ENCODE assay signal across 9 cellular contexts in genomic region chr7:2477447-2478386, GRCh38. TPM values are rescaled to one million over a fixed set of nuclear protein-coding genes. Genes with fewer than 3 reads are reported as not detected.
A peak's percentile ranks its signal among the peaks of the same experiment; 100 is the strongest.
DNase-seq lines count a peak whose midpoint lies in the region; ATAC-seq and TF ChIP-seq lines count a peak whose summit lies in the region.
"Had no signal": no experiment of that assay in that cellular context is flagged by ENCODE, and none has a peak within 500 bp of the region (broad histone marks: within the 10 kb centered on the region; RNA-seq: fewer than 3 reads in every experiment).

No MANE protein-coding gene starts in this region.

- no peak overlapping the region for H3K4me3 ChIP-seq in gastroesophageal sphincter

- peaks cover 0 to 35% (median 17%) of the 10 kb centered on the region in 3 donors for H3K4me1 ChIP-seq in gastroesophageal sphincter

- TF ChIP-seq CTCF in gastroesophageal sphincter (IDR thresholded peaks at IDR 0.05), result peak in 3 of 4 experiments; percentile 34 to 72 (median 54)
- TF ChIP-seq CTCF in progenitor cell of endocrine pancreas (IDR thresholded peaks at IDR 0.05; ENCODE audit: unreplicated experiment), result peak; percentile 77

- peaks cover 84% of the 10 kb centered on the region for H3K27me3 ChIP-seq in gastroesophageal sphincter

- no peaks in the 10 kb centered on the region for H3K9me3 Mint-ChIP-seq in progenitor cell of endocrine pancreas (ENCODE audit: low read depth)

- DNase-seq in EH (ENCODE audit: low read depth) (peak; percentile 71), SHP77 treated with DMSO at 0.1 percent for 48 hours (lab: John Stamatoyannopoulos, UW) (peak; percentile 42), activated gamma-delta T cell (lab: John Stamatoyannopoulos, UW) (peak; percentile 36), progenitor cell of endocrine pancreas (ENCODE audit: low spot score, unreplicated experiment) (peak; percentile 48)

- no peak overlapping the region for H3K27ac Mint-ChIP-seq in progenitor cell of endocrine pancreas

- TF ChIP-seq POLR2A in gastroesophageal sphincter (IDR thresholded peaks at IDR 0.05), result no peak

- ATAC-seq in HG03064 (IDR thresholded peaks at IDR 0.05; ENCODE audit: low read depth, unreplicated experiment), result peak; percentile 63
- peak; percentile 79 for ATAC-seq in gastroesophageal sphincter
- ATAC-seq in HG03159 (IDR thresholded peaks at IDR 0.05; ENCODE audit: unreplicated experiment), result no peak
- ATAC-seq in GM21529 (IDR thresholded peaks at IDR 0.05; ENCODE audit: unreplicated experiment), result no peak

- no peak overlapping the region for H3K4me3 Mint-ChIP-seq in progenitor cell of endocrine pancreas (ENCODE audit: low read depth)

- H3K36me3 Mint-ChIP-seq in progenitor cell of endocrine pancreas (ENCODE audit: insufficient read depth), result no peaks in the 10 kb centered on the region

- TF ChIP-seq EP300 in gastroesophageal sphincter (IDR thresholded peaks at IDR 0.05), result no peak

- H3K4me1 Mint-ChIP-seq in progenitor cell of endocrine pancreas (ENCODE audit: low read depth), result no peaks in the 10 kb centered on the region

- no peak overlapping the region for H3K27ac ChIP-seq in gastroesophageal sphincter

- WGBS in gastroesophageal sphincter (ENCODE audit: low coverage in 1 of 2), 2 donors, result no CpG with 5 or more reads among the region's 34 CpGs

- peaks cover 4% of the 10 kb centered on the region for H3K27me3 Mint-ChIP-seq in progenitor cell of endocrine pancreas

- H3K9me3 ChIP-seq in gastroesophageal sphincter, result peaks cover 0 to 3% (median 0%) of the 10 kb centered on the region in 3 donors

- H3K36me3 ChIP-seq in gastroesophageal sphincter, result no peaks in the 10 kb centered on the region

RNA-seq across cellular contexts. Expression of gene GRIFIN, which starts 1.5 kb away (rescaled TPM):
- not detected for total RNA-seq in gastroesophageal sphincter
- total RNA-seq in progenitor cell of endocrine pancreas, result not detected in 2 replicates
- total RNA-seq: T-helper 2 cell treated with Interferon-gamma antibody and Interleukin-4, amounts not matched to agents 100 ng/mL and 5 ng/mL, for 36 hours had no signal

RNA-seq across cellular contexts. Expression of gene LFNG, which starts 41.9 kb away (rescaled TPM):
- total RNA-seq in gastroesophageal sphincter, result 1 to 10 TPM; 4.4 to 9.8 (median 8.4) TPM
- 9.7 and 10.6 TPM in 2 replicates for total RNA-seq in progenitor cell of endocrine pancreas

Comparison
In these comparisons a context has a peak if more than half of its experiments do, and no peak if none do; other contexts are left out.
1. ATAC-seq: peak in HG03064 (single experiment) and gastroesophageal sphincter (single experiment); none in HG03159 (single experiment) and GM21529 (single experiment).
2. Peak in every context shown above with its lines, with median percentiles within 50 percentile points of each other: DNase-seq.